18 cellular contexts compared by ENCODE assay signal in genomic region chr2:140359056-140359771, GRCh38.
DNase-seq lines count a peak whose midpoint lies in the region; TF ChIP-seq lines count a peak whose summit lies in the region.
"Had no signal": no experiment of that assay in that cellular context is flagged by ENCODE, and none has a peak within 500 bp of the region (broad histone marks: within the 10 kb centered on the region; RNA-seq: fewer than 3 reads in every experiment).

No MANE protein-coding gene starts in this region.

- POLR2A ChIA-PET in HEK293T (lab: Yijun Ruan, JAX), result no interaction called here

- H3K14ac ChIP-seq in mesenchymal stem cell (ENCODE audit: low read length in 2 of 2), result no peak overlapping the region

- H3K4me3 ChIP-seq in SK-N-MC, result no peak overlapping the region
- H3K4me3 ChIP-seq in mesenchymal stem cell (ENCODE audit: insufficient read depth in 1 of 2, low read depth in 1 of 2, low read length in 2 of 2), result no peak overlapping the region
- H3K4me3 ChIP-seq: A549, BLaER1, GM23338 had no signal

- H3K4me1 ChIP-seq in mesenchymal stem cell (ENCODE audit: control insufficient read depth, insufficient read depth, low read depth, low read length), result no peaks in the 10 kb centered on the region
- H3K4me1 ChIP-seq: A549, BLaER1 had no signal

- no peak overlapping the region for H3K18ac ChIP-seq in mesenchymal stem cell (ENCODE audit: low read depth in 1 of 2, low read length in 2 of 2)

- no peaks in the 10 kb centered on the region for H3K36me3 ChIP-seq in SK-N-MC (ENCODE audit: insufficient read depth, low read length)
- no peaks in the 10 kb centered on the region for H3K36me3 ChIP-seq in mesenchymal stem cell (ENCODE audit: control insufficient read depth in 1 of 2, insufficient read depth in 2 of 2, low read depth in 1 of 2, low read length in 2 of 2)
- H3K36me3 ChIP-seq: BLaER1 had no signal

- no peaks in the 10 kb centered on the region for H3K27me3 ChIP-seq in mesenchymal stem cell (ENCODE audit: control insufficient read depth in 1 of 2, insufficient read depth in 1 of 2, low read length in 2 of 2)
- H3K27me3 ChIP-seq: BLaER1 had no signal

- H3K23ac ChIP-seq in mesenchymal stem cell (ENCODE audit: low read length in 2 of 2), result no peak overlapping the region

- no peak overlapping the region for H2BK12ac ChIP-seq in mesenchymal stem cell (ENCODE audit: low read length in 2 of 2)

- H4K91ac ChIP-seq in mesenchymal stem cell (ENCODE audit: low read length), result no peak overlapping the region

- H2BK5ac ChIP-seq in mesenchymal stem cell (ENCODE audit: low read depth, low read length, poor library complexity, severe bottlenecking), result no peak overlapping the region

- H3K9ac ChIP-seq in SK-N-MC (ENCODE audit: insufficient read length), result no peak overlapping the region
- no peak overlapping the region for H3K9ac ChIP-seq in mesenchymal stem cell (ENCODE audit: low read length)
- H3K9ac ChIP-seq: BLaER1 had no signal

- WGBS in mesenchymal stem cell, result 21% methylated on average over 2 of the region's 2 CpGs

- H3K27ac ChIP-seq in SK-N-MC, result peak overlapping the region; percentile 58
- no peak overlapping the region for H3K27ac ChIP-seq in mesenchymal stem cell (ENCODE audit: low read length, poor library complexity, severe bottlenecking)
- H3K27ac ChIP-seq: A549, BLaER1 had no signal

- H2AK5ac ChIP-seq in mesenchymal stem cell (ENCODE audit: low read length, severe bottlenecking), result no peak overlapping the region

- DNase-seq in NCI-H226 (peak; percentile 14), SK-N-MC (ENCODE audit: low read depth, low spot score) (no peak), cerebellar cortex (ENCODE audit: low spot score) (peak; percentile 9), mesenchymal stem cell (peak; percentile 75), HEK293T (ENCODE audit: extremely low spot score) (no peak), RPMI8226 (no peak), iPS-NIHi7 (ENCODE audit: extremely low spot score) (no peak), AG20443 (ENCODE audit: low spot score) (no peak)
- DNase-seq: AML-193; Calu3; CD4-positive, alpha-beta T cell; DMS153; DMS79 treated with DMSO at 0.1 percent for 48 hours; EL; H7 had no signal

- H3K4me2 ChIP-seq in mesenchymal stem cell (ENCODE audit: low read length, poor library complexity, severe bottlenecking), result no peak overlapping the region
- H3K4me2 ChIP-seq: A549, BLaER1, GM23338 had no signal

- no peaks in the 10 kb centered on the region for H3K79me1 ChIP-seq in mesenchymal stem cell (replicated peaks; ENCODE audit: low read length, poor library complexity, severe bottlenecking)

- H2BK15ac ChIP-seq in mesenchymal stem cell (ENCODE audit: low read depth, poor library complexity, severe bottlenecking), result no peak overlapping the region

- H3K9me3 ChIP-seq in SK-N-MC (ENCODE audit: low read depth, low read length) (no peaks in the 10 kb centered on the region), mesenchymal stem cell (ENCODE audit: control insufficient read depth, low read length) (no peaks in the 10 kb centered on the region)
- H3K9me3 ChIP-seq: A549, BLaER1 had no signal

- CTCF ChIA-PET in HEK293T (lab: Yijun Ruan, JAX), result interaction anchor here (0.6 to 0.7 kb wide), 2 partner anchors 13 to 227 kb away, joined by 3 to 5 read pairs; no protein-coding TSS in a partner anchor

- no peak overlapping the region for H4K8ac ChIP-seq in mesenchymal stem cell (ENCODE audit: low read length)

- H2BK120ac ChIP-seq in mesenchymal stem cell (ENCODE audit: low read depth, low read length), result no peak overlapping the region

- no peak overlapping the region for H2AFZ ChIP-seq in mesenchymal stem cell (ENCODE audit: low read depth, low read length)
- H2AFZ ChIP-seq: GM23338 had no signal

- no peak overlapping the region for H3K4ac ChIP-seq in mesenchymal stem cell (ENCODE audit: low read depth in 1 of 2, low read length in 2 of 2)

TF ChIP-seq in HEK293T, 16 proteins besides CTCF, POLR2A, EP300 and RAD21:
- no peak for TF ChIP-seq L3MBTL2 (conservative IDR thresholded peaks at IDR 0.05)
- TF ChIP-seq NFRKB (IDR thresholded peaks at IDR 0.05), result no peak
- no peak for TF ChIP-seq ARNT (IDR thresholded peaks at IDR 0.05)
- no peak for TF ChIP-seq CTBP1 (IDR thresholded peaks at IDR 0.05; ENCODE audit: borderline replicate concordance)
- TF ChIP-seq LEF1 (IDR thresholded peaks at IDR 0.05; ENCODE audit: borderline replicate concordance), result no peak
- no peak for TF ChIP-seq ELF4 (IDR thresholded peaks at IDR 0.05)
- TF ChIP-seq BHLHE40 (IDR thresholded peaks at IDR 0.05; ENCODE audit: borderline replicate concordance), result no peak
- TF ChIP-seq FOXA1 (IDR thresholded peaks at IDR 0.05), result no peak
- TF ChIP-seq FOXK2 (IDR thresholded peaks at IDR 0.05), result no peak
- no peak for TF ChIP-seq TARDBP (IDR thresholded peaks at IDR 0.05)
- no peak for TF ChIP-seq SP1 (IDR thresholded peaks at IDR 0.05)
- no peak for TF ChIP-seq ZNF384 (IDR thresholded peaks at IDR 0.05)
- TF ChIP-seq PKNOX1 (IDR thresholded peaks at IDR 0.05), result no peak
- no peak for TF ChIP-seq FOXM1 (IDR thresholded peaks at IDR 0.05; ENCODE audit: borderline replicate concordance)
- TF ChIP-seq HDGF (IDR thresholded peaks at IDR 0.05; ENCODE audit: borderline replicate concordance), result no peak
- TF ChIP-seq SUZ12 (IDR thresholded peaks at IDR 0.05), result no peak

Comparison
In these comparisons a context has a peak if more than half of its experiments do, and no peak if none do; other contexts are left out.
1. DNase-seq: peak in NCI-H226 (single experiment), cerebellar cortex (single experiment) and mesenchymal stem cell (single experiment); none in SK-N-MC (single experiment), HEK293T (single experiment), RPMI8226 (single experiment), iPS-NIHi7 (single experiment) and AG20443 (single experiment).